In the genomic region with DNA sequence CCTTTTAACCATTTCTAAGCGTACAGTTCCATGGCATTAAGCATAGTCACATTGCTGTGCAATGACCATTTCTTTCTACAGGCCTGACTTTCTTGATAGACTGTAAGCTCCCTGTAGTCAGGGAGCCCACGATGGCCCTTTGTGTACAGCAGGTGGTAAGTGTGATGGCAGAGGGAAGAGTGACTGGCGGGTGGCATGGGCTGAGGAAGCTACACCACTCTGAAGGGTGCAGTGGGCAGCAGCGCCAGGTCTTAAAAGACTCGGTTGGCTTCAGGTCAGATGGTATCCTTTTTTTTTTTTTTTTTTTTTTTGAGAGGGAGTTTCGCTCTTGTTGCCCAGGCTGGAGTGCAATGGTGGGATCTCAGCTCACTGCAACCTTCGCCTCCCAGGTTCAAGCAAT, we compare ENCODE assay signal across 14 cellular contexts. TPM values are rescaled to one million over a fixed set of nuclear protein-coding genes. Genes with fewer than 3 reads are reported as not detected.
DNase-seq lines count a peak whose midpoint lies in the region; ATAC-seq and TF ChIP-seq lines count a peak whose summit lies in the region.
"Had no signal": no experiment of that assay in that cellular context is flagged by ENCODE, and none has a peak within 500 bp of the region (broad histone marks: within the 10 kb centered on the region; RNA-seq: fewer than 3 reads in every experiment).

No MANE protein-coding gene starts in this region.

- ATAC-seq in IMR-90 (ENCODE audit: low read depth), result no peak

- no peak overlapping the region for H2AFZ ChIP-seq in IMR-90 (replicated peaks; ENCODE audit: low read length, poor library complexity)
- no peak overlapping the region for H2AFZ ChIP-seq in mammary epithelial cell (ENCODE audit: low read depth, low read length)

- no peak overlapping the region for H4K5ac ChIP-seq in IMR-90 (ENCODE audit: low read depth, low read length)

- no peak overlapping the region for H2BK15ac ChIP-seq in IMR-90 (ENCODE audit: low read depth, low read length)

- H2BK20ac ChIP-seq in IMR-90 (ENCODE audit: low read depth, low read length), result no peak overlapping the region

- no peak overlapping the region for H3K4ac ChIP-seq in IMR-90 (ENCODE audit: low read depth, low read length)

- H4K8ac ChIP-seq in IMR-90 (ENCODE audit: low read depth in 2 of 2, low read length in 2 of 2), result no peak overlapping the region

- H3K9ac ChIP-seq in IMR-90 (ENCODE audit: low read depth, low read length), result no peak overlapping the region
- H3K9ac ChIP-seq in mammary epithelial cell (ENCODE audit: insufficient read depth, low read length), result no peak overlapping the region

- no peaks in the 10 kb centered on the region for H3K9me3 ChIP-seq in IMR-90 (ENCODE audit: control insufficient read depth, insufficient read depth, low read length)
- H3K9me3 ChIP-seq in mammary epithelial cell (replicated peaks; ENCODE audit: insufficient read depth, low read length), result no peaks in the 10 kb centered on the region
- H3K9me3 ChIP-seq: A549, colonic mucosa, pancreas had no signal

- H3K36me3 ChIP-seq in IMR-90 (ENCODE audit: control insufficient read depth, insufficient read depth, low read length) (no peaks in the 10 kb centered on the region), mammary epithelial cell (ENCODE audit: insufficient read depth, low read length) (no peaks in the 10 kb centered on the region)
- H3K36me3 ChIP-seq: colonic mucosa, pancreas had no signal

- DNase-seq in activated CD4-positive, alpha-beta T cell treated with anti-CD3 and anti-CD28 coated beads, Interleukin-2, amount 10 ng/mL, durations not matched to agents 7 days and 5 days, result no peak
- DNase-seq in activated CD4-positive, alpha-beta T cell treated with anti-CD3 and anti-CD28 coated beads for 1 hour, result no peak
- DNase-seq in IMR-90, result no peak
- no peak for DNase-seq in mammary epithelial cell
- no peak for DNase-seq in nephron progenitor cell
- DNase-seq in activated CD4-positive, CD25-positive, alpha-beta regulatory T cell treated with anti-CD3 and anti-CD28 coated beads, Interleukin-2, amount 50 U/mL, for 72 hours, result no peak
- DNase-seq in DMS79 (lab: John Stamatoyannopoulos, UW), result no peak
- no peak for DNase-seq in NCI-H2029 treated with DMSO at 0.1 percent for 48 hours (lab: John Stamatoyannopoulos, UW)
- DNase-seq: amniotic stem cell, colonic mucosa, DMS153, NCI-H2029, pancreas had no signal

- peaks cover 5% of the 10 kb centered on the region for H4K20me1 ChIP-seq in IMR-90 (ENCODE audit: insufficient read depth, low read length)
- no peaks in the 10 kb centered on the region for H4K20me1 ChIP-seq in mammary epithelial cell (ENCODE audit: insufficient read depth, low read length)

- no CpG with 5 or more reads among the region's 7 CpGs for WGBS in IMR-90 (ENCODE audit: extremely low coverage in 2 of 2, insufficient read length in 1 of 2), 2 experiments
- 88% methylated on average over 5 of the region's 7 CpGs for WGBS in mammary epithelial cell (ENCODE audit: low coverage, missing lambda C conversion rate)

- no peak for TF ChIP-seq RAD21 in IMR-90 (IDR thresholded peaks at IDR 0.05; ENCODE audit: low read length)

- no peak overlapping the region for H3K4me3 ChIP-seq in IMR-90 (ENCODE audit: insufficient read depth, low read depth, low read length)
- no peak overlapping the region for H3K4me3 ChIP-seq in mammary epithelial cell (replicated peaks in 1 of 3; ENCODE audit: insufficient read depth in 1 of 3, low read depth in 2 of 3, low read length in 3 of 3)

- H3K4me1 ChIP-seq in IMR-90 (ENCODE audit: control insufficient read depth, insufficient read depth, low read length) (peaks cover 17% of the 10 kb centered on the region), mammary epithelial cell (ENCODE audit: insufficient read depth, low read length) (peaks cover 32% of the 10 kb centered on the region)

- H2AK9ac ChIP-seq in IMR-90 (replicated peaks; ENCODE audit: low read depth, low read length, poor library complexity), result peak overlapping the region; percentile 77

- H3K18ac ChIP-seq in IMR-90 (ENCODE audit: low read depth, low read length), result no peak overlapping the region

- H4K91ac ChIP-seq in IMR-90 (ENCODE audit: insufficient read depth, low read depth, low read length), result no peak overlapping the region

- BruUV-seq in IMR-90 (replicated peaks; lab: Mats Ljungman, UMichigan) (no TSS peak), mammary epithelial cell (replicated peaks; lab: Mats Ljungman, UMichigan) (TSS peak; percentile 24)

- peaks cover 22 to 60% of the 10 kb centered on the region in 2 experiments for H3K79me1 ChIP-seq in IMR-90 (ENCODE audit: low read depth in 1 of 2, low read length in 2 of 2)

- H3K9me1 ChIP-seq in IMR-90 (ENCODE audit: insufficient read depth, low read length), result peaks cover 12% of the 10 kb centered on the region; the same call in 1 of the 2 replicates

- H3K27ac Mint-ChIP-seq in activated CD4-positive, alpha-beta T cell treated with anti-CD3 and anti-CD28 coated beads, Interleukin-2, amount 10 ng/mL, durations not matched to agents 7 days and 5 days, result no peak overlapping the region
- H3K27ac Mint-ChIP-seq in nephron progenitor cell, result no peak overlapping the region

- no peak overlapping the region for H3K4me2 ChIP-seq in IMR-90 (ENCODE audit: low read depth, low read length)
- no peak overlapping the region for H3K4me2 ChIP-seq in mammary epithelial cell (ENCODE audit: insufficient read depth, low read depth, low read length)

- H3K4me1 Mint-ChIP-seq in activated CD4-positive, alpha-beta T cell treated with anti-CD3 and anti-CD28 coated beads, Interleukin-2, amount 10 ng/mL, durations not matched to agents 7 days and 5 days, result peaks cover 13% of the 10 kb centered on the region
- H3K4me1 Mint-ChIP-seq in nephron progenitor cell, result peaks cover 32% of the 10 kb centered on the region

- POLR2A ChIA-PET in activated CD4-positive, alpha-beta T cell treated with anti-CD3 and anti-CD28 coated beads, Interleukin-2, amount 10 ng/mL, durations not matched to agents 7 days and 5 days (lab: Charles Lee), result no interaction called here
- POLR2A ChIA-PET in IMR-90 (lab: Charles Lee; ENCODE audit: unreplicated experiment), result no interaction called here

- no peaks in the 10 kb centered on the region for H3K27me3 ChIP-seq in IMR-90 (ENCODE audit: control insufficient read depth, insufficient read depth, low read length)
- no peaks in the 10 kb centered on the region for H3K27me3 ChIP-seq in mammary epithelial cell (ENCODE audit: insufficient read depth, low read length)
- H3K27me3 ChIP-seq: colonic mucosa, pancreas had no signal

- peak overlapping the region; percentile 4 for H3K4me3 Mint-ChIP-seq in activated CD4-positive, alpha-beta T cell treated with anti-CD3 and anti-CD28 coated beads, Interleukin-2, amount 10 ng/mL, durations not matched to agents 7 days and 5 days
- peak overlapping the region; percentile 69 for H3K4me3 Mint-ChIP-seq in nephron progenitor cell

- peak overlapping the region; percentile 70; the same call in 1 of the 2 replicates for H3K23ac ChIP-seq in IMR-90 (ENCODE audit: low read depth, low read length)

- intact Hi-C loops in IMR-90 (cut with micrococcal nuclease), result loop anchor here (5.0 kb wide), 1 partner anchor 239 kb away; no protein-coding TSS in a partner anchor
- intact Hi-C loops in mammary epithelial cell (cut with micrococcal nuclease), result loop anchor here (5.0 kb wide), 1 partner anchor 179 kb away; no protein-coding TSS in a partner anchor

- no peak overlapping the region for H3K27ac ChIP-seq in IMR-90 (ENCODE audit: insufficient read depth, low read length)
- no peak overlapping the region for H3K27ac ChIP-seq in mammary epithelial cell (ENCODE audit: insufficient read depth, low read depth, low read length)
- H3K27ac ChIP-seq: colonic mucosa, pancreas had no signal

- no peak overlapping the region for H2BK120ac ChIP-seq in IMR-90 (ENCODE audit: low read depth, low read length)

- TF ChIP-seq POLR2A in IMR-90 (IDR thresholded peaks at IDR 0.05; ENCODE audit: low read depth, low read length), result no peak

- in situ Hi-C loops in IMR-90 (cut with MboI; ENCODE audit: low sequenced_read_pairs), result no loop called here
- in situ Hi-C loops in mammary epithelial cell (cut with MboI; ENCODE audit: low sequenced_read_pairs in 2 of 2), result no loop called here

- no peak overlapping the region for H2BK5ac ChIP-seq in IMR-90 (ENCODE audit: low read depth, low read length, poor library complexity, severe bottlenecking)

- CTCF ChIA-PET in activated CD4-positive, alpha-beta T cell treated with anti-CD3 and anti-CD28 coated beads, Interleukin-2, amount 10 ng/mL, durations not matched to agents 7 days and 5 days (lab: Charles Lee), result interaction anchor here (0.6 to 5.7 kb wide), 2 partner anchors 12 to 48 kb away, joined by 3 to 73 read pairs; no protein-coding TSS in a partner anchor
- CTCF ChIA-PET in IMR-90 (lab: Yijun Ruan, JAX) (no interaction called here), mammary epithelial cell (lab: Charles Lee; ENCODE audit: low non-redundant PET) (no interaction called here)

- no peaks in the 10 kb centered on the region for H3K9me3 Mint-ChIP-seq in activated CD4-positive, alpha-beta T cell treated with anti-CD3 and anti-CD28 coated beads, Interleukin-2, amount 10 ng/mL, durations not matched to agents 7 days and 5 days
- H3K9me3 Mint-ChIP-seq in nephron progenitor cell, result no peaks in the 10 kb centered on the region

- peaks cover 3% of the 10 kb centered on the region for H3K36me3 Mint-ChIP-seq in activated CD4-positive, alpha-beta T cell treated with anti-CD3 and anti-CD28 coated beads, Interleukin-2, amount 10 ng/mL, durations not matched to agents 7 days and 5 days (ENCODE audit: low read depth)
- no peaks in the 10 kb centered on the region for H3K36me3 Mint-ChIP-seq in nephron progenitor cell (ENCODE audit: low read depth)

- dilution Hi-C loops in IMR-90 (cut with HindIII; ENCODE audit: low sequenced_read_pairs, unreplicated experiment) (no loop called here), mammary epithelial cell (cut with HindIII; ENCODE audit: low sequenced_read_pairs) (no loop called here)

- peak overlapping the region; percentile 49; the same call in 1 of the 2 replicates for H3K14ac ChIP-seq in IMR-90 (replicated peaks; ENCODE audit: low read depth, low read length)

- H2AK5ac ChIP-seq in IMR-90 (ENCODE audit: low read depth, low read length), result peak overlapping the region; percentile 37; the same call in 1 of the 2 replicates

- TF ChIP-seq CTCF in IMR-90 (conservative IDR thresholded peaks at IDR 0.05; ENCODE audit: low read depth, low read length) (no peak), mammary epithelial cell (conservative IDR thresholded peaks at IDR 0.05 in 1 of 2, IDR thresholded peaks at IDR 0.05 in 1 of 2; ENCODE audit: extremely low read depth in 1 of 2, insufficient read depth in 1 of 2, low read depth in 1 of 2, low read length in 2 of 2) (no peak), nephron progenitor cell (IDR thresholded peaks at IDR 0.05) (no peak)

- no peaks in the 10 kb centered on the region for H3K27me3 Mint-ChIP-seq in activated CD4-positive, alpha-beta T cell treated with anti-CD3 and anti-CD28 coated beads, Interleukin-2, amount 10 ng/mL, durations not matched to agents 7 days and 5 days
- peaks cover 7% of the 10 kb centered on the region for H3K27me3 Mint-ChIP-seq in nephron progenitor cell (ENCODE audit: low read depth, poor library complexity)

- peaks cover 45% of the 10 kb centered on the region for H3K79me2 ChIP-seq in mammary epithelial cell (ENCODE audit: insufficient read depth, low read length)

- no peak overlapping the region for H3K56ac ChIP-seq in IMR-90 (ENCODE audit: extremely low read depth, insufficient read depth, low read length)

RNA-seq across cellular contexts. Expression of gene PPM1F, which starts 1.6 kb away (rescaled TPM):
- total RNA-seq in activated CD4-positive, alpha-beta T cell treated with anti-CD3 and anti-CD28 coated beads, Interleukin-2, amount 10 ng/mL, durations not matched to agents 7 days and 5 days, result 10 to 100 TPM; 15.1 to 20.4 TPM
- total RNA-seq in IMR-90 (2012; rRNA removed) (20.8 and 25.0 TPM in 2 replicates), mammary epithelial cell (10 to 100 TPM; 30.8 to 43.6 TPM)
- polyA plus RNA-seq in IMR-90 (2012; rRNA removed) (30.3 and 34.0 TPM in 2 replicates), mammary epithelial cell (18.3 TPM)
- 23.8 and 28.1 TPM in 2 replicates for polyA plus RNA-seq in IMR-90 (2012; cell fraction: cytosol; rRNA removed)
- 59.4 and 83.4 TPM in 2 replicates for polyA plus RNA-seq in IMR-90 (2012; cell fraction: nucleus; rRNA removed; ENCODE audit: low replicate concordance)
- 45.2 TPM for polyA minus RNA-seq in mammary epithelial cell

RNA-seq across cellular contexts. Expression of gene TOP3B, which starts 31.5 kb away (rescaled TPM):
- 10 to 100 TPM; 45.6 to 51.6 TPM for total RNA-seq in activated CD4-positive, alpha-beta T cell treated with anti-CD3 and anti-CD28 coated beads, Interleukin-2, amount 10 ng/mL, durations not matched to agents 7 days and 5 days
- total RNA-seq in IMR-90 (2012; rRNA removed) (19.7 and 23.5 TPM in 2 replicates), mammary epithelial cell (10 to 100 TPM; 36.4 to 36.7 TPM)
- polyA plus RNA-seq in IMR-90 (2012; rRNA removed) (21.8 and 23.0 TPM in 2 replicates), mammary epithelial cell (11.7 TPM)
- polyA plus RNA-seq in IMR-90 (2012; cell fraction: cytosol; rRNA removed), result 7.9 and 10.6 TPM in 2 replicates
- polyA plus RNA-seq in IMR-90 (2012; cell fraction: nucleus; rRNA removed; ENCODE audit: low replicate concordance), result 57.4 and 109 TPM in 2 replicates
- 29.3 TPM for polyA minus RNA-seq in mammary epithelial cell
